ENCODE assay signal across 8 cellular contexts in the genomic region with DNA sequence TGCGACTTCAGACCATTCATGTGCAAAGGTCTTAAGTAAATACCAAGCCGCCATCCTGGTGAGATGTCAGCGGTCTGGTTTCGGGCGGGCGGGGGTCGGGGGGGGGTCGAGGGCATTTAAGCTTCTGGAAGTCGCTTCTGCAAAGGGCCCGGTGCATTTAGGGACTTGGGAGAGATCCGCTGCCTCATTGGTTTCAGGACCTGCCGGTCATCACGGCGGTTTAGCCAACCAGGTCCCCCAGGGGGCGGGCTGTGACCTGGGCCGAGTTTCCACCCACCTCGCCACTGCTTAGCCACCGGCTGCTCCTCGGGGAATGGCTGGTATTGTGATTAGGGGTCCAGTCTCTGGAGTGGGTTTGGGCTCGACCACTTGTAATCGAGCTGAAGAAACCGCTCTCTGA. TPM values are rescaled to one million over a fixed set of nuclear protein-coding genes. Genes with fewer than 3 reads are reported as not detected.
A peak's percentile ranks its signal among the peaks of the same experiment; 100 is the strongest.
DNase-seq lines count a peak whose midpoint lies in the region; ATAC-seq and TF ChIP-seq lines count a peak whose summit lies in the region.

No MANE protein-coding gene starts in this region.

- no peak overlapping the region for H3K4me3 ChIP-seq in Karpas-422 (ENCODE audit: low read length)
- H3K4me3 ChIP-seq in heart left ventricle: peak overlapping the region in 2 of 12 donors; percentile 28 to 32
- H3K4me3 ChIP-seq in skeletal muscle cell (ENCODE audit: low read depth, low read length): peak overlapping the region; percentile 29

- H3K4me1 ChIP-seq in Karpas-422 (ENCODE audit: low read length) (peaks cover 10% of the 10 kb centered on the region), heart left ventricle (peaks cover 0 to 13% (median 0%) of the 10 kb centered on the region in 12 donors)

- H3K9me2 ChIP-seq in Karpas-422 (replicated peaks; ENCODE audit: insufficient read depth, low read length): no peaks in the 10 kb centered on the region

- DNase-seq in COLO829 (ENCODE audit: low spot score) (peak; percentile 52), Karpas-422 (peak; percentile 86), heart left ventricle (peak; percentile 69 to 89 (median 84)), skeletal muscle cell (ENCODE audit: low read depth) (peak; percentile 75), NCI-H2171 (lab: John Stamatoyannopoulos, UW) (no peak)
- DNase-seq in activated CD8-positive, alpha-beta memory T cell treated with anti-CD3 and anti-CD28 coated beads, Interleukin-2, amount 50 U/mL, for 4 hours: peak; percentile 31

- no peaks in the 10 kb centered on the region for H3K27me3 ChIP-seq in Karpas-422 (ENCODE audit: low read length)
- H3K27me3 ChIP-seq in heart left ventricle: no peaks in the 10 kb centered on the region

- TF ChIP-seq CTCF in heart left ventricle (IDR thresholded peaks at IDR 0.05): peak in 1 of 12 donors; percentile 24

- no peak overlapping the region for H3K27ac ChIP-seq in Karpas-422 (ENCODE audit: low read length)
- H3K27ac ChIP-seq in heart left ventricle: no peak overlapping the region

- ATAC-seq in heart left ventricle: peak in 3 of 4 donors; percentile 62 to 72 (median 69)
- ATAC-seq in GM21528 (IDR thresholded peaks at IDR 0.05; ENCODE audit: low FRiP score, unreplicated experiment): no peak
- ATAC-seq in GM19467 (IDR thresholded peaks at IDR 0.05; ENCODE audit: unreplicated experiment): no peak

- H4K20me1 ChIP-seq in Karpas-422 (ENCODE audit: insufficient read depth, low read depth, low read length): peaks cover 4% of the 10 kb centered on the region; the same call in 1 of the 2 replicates

- 9 to 20% (median 15%) methylated on average over 21 to 22 of the region's 22 CpGs for WGBS in heart left ventricle, 4 donors

- no peak overlapping the region for H3K9ac ChIP-seq in Karpas-422 (ENCODE audit: low read length)

- no peak for TF ChIP-seq POLR2A in heart left ventricle (IDR thresholded peaks at IDR 0.05)

- peaks cover 10% of the 10 kb centered on the region for H3K36me3 ChIP-seq in Karpas-422 (ENCODE audit: insufficient read depth, low read length)
- H3K36me3 ChIP-seq in heart left ventricle: no peaks in the 10 kb centered on the region

- H2AFZ ChIP-seq in Karpas-422 (ENCODE audit: low read length): no peak overlapping the region

- no peak overlapping the region for H3K4me2 ChIP-seq in Karpas-422 (ENCODE audit: low read depth, low read length, poor library complexity, severe bottlenecking)

- peaks cover 8% of the 10 kb centered on the region for H3K79me2 ChIP-seq in Karpas-422 (ENCODE audit: low read length)

- intact Hi-C loops in heart left ventricle (cut with DNase I): loop anchor here in 3 of 10 donors (10.0 kb wide), 2 partner anchors 75 to 515 kb away; a partner anchor contains a TSS

- H3K9me3 ChIP-seq in Karpas-422 (ENCODE audit: low read length): no peaks in the 10 kb centered on the region
- H3K9me3 ChIP-seq in heart left ventricle: no peaks in the 10 kb centered on the region

RNA-seq across cellular contexts. Expression of a gene that starts 7.8 kb away (rescaled TPM):
- total RNA-seq in Karpas-422 (2014; rRNA removed; shearing (Covaris generic); ENCODE audit: low replicate concordance): 19.6 and 29.4 TPM in 2 replicates
- under 1 TPM in 7 of 9 donors, not detected in 2; 0.07 to 0.44 (median 0.23) TPM for total RNA-seq in heart left ventricle
- polyA plus RNA-seq in heart left ventricle: under 1 TPM; 0.08 to 0.36 TPM

RNA-seq across cellular contexts. Expression of a gene that starts 13.7 kb away (rescaled TPM):
- total RNA-seq in Karpas-422 (2014; rRNA removed; shearing (Covaris generic); ENCODE audit: low replicate concordance): 0.37 and 2.0 TPM in 2 replicates
- total RNA-seq in heart left ventricle: 10 to 100 TPM in 5 of 9 donors, 1 to 10 TPM in 4; 7.4 to 21.8 (median 10.3) TPM
- polyA plus RNA-seq in heart left ventricle: 10 to 100 TPM; 11.6 to 19.2 TPM

RNA-seq across cellular contexts. Expression of a gene that starts 16.2 kb away (rescaled TPM):
- 34.0 and 68.6 TPM in 2 replicates for total RNA-seq in Karpas-422 (2014; rRNA removed; shearing (Covaris generic); ENCODE audit: low replicate concordance)
- 100 to 1,000 TPM in 8 of 9 donors, 10 to 100 TPM in 1; 97.8 to 389 (median 174) TPM for total RNA-seq in heart left ventricle
- 100 to 1,000 TPM; 296 to 325 TPM for polyA plus RNA-seq in heart left ventricle

RNA-seq across cellular contexts. Expression of a gene that starts 19.9 kb away (rescaled TPM):
- 24.4 and 33.0 TPM in 2 replicates for total RNA-seq in Karpas-422 (2014; rRNA removed; shearing (Covaris generic); ENCODE audit: low replicate concordance)
- total RNA-seq in heart left ventricle: 10 to 100 TPM; 13.9 to 47.1 (median 35.7) TPM
- 10 to 100 TPM; 64.8 to 84.6 TPM for polyA plus RNA-seq in heart left ventricle

RNA-seq across cellular contexts. Expression of a gene that starts 22.2 kb away (rescaled TPM):
- 83.9 and 84.7 TPM in 2 replicates for total RNA-seq in Karpas-422 (2014; rRNA removed; shearing (Covaris generic); ENCODE audit: low replicate concordance)
- 10 to 100 TPM; 60.9 to 92.4 (median 75.9) TPM for total RNA-seq in heart left ventricle
- 10 to 100 TPM; 67.2 to 73.5 TPM for polyA plus RNA-seq in heart left ventricle

Comparison
In these comparisons a context has a peak if more than half of its experiments do, and no peak if none do; other contexts are left out.
1. ATAC-seq: peak in heart left ventricle (3 of 4); none in GM21528 (single experiment) and GM19467 (single experiment).
2. RNA of a gene that starts 7.8 kb away (total RNA-seq): 19.6 to 29.4 TPM in Karpas-422; 0.07 to 0.44 TPM in heart left ventricle; every median in the first group is over 10 times any median in the second.